1 cellular context compared by ENCODE assay signal in the genomic region with DNA sequence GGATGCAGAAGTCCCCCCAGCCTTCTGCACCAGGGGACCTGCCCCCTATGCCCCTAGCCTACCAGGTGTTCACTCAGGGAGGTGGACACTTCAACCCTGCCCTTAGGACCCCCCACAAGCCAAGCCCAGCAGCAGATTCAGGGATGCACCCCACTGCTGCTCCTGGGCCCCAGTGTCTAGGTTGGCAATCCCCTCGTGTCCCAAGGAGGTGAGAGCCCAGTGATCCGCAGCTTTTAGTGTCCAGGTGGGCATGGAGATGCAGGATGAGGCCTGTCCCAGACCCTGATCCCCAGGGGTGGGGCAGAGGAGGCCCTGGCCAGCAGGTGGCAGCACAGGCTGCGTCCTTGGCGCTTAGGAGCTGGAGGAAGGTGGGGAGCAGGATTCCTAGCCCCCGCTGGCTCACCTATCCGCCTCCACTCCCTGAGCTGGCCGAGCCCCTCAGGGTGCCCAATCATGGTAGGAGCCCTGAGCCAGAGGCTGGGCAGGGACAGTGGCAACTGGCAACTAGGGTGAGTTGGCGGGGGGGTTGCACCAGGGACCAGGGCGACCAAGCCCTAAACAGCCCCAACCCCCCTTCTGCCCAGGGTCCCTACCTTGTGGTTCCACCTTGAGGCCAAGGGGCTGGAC.
TF ChIP-seq lines count a peak whose summit lies in the region.

No MANE protein-coding gene starts in this region.

TF ChIP-seq in HEK293, 187 proteins besides CTCF, POLR2A, EP300 and RAD21 (continued from another document and continues in another):
- TF ChIP-seq ZBTB44 (tag by site-specific recombination; IDR thresholded peaks at IDR 0.05) (no peak), ZNF792 (tag by site-specific recombination; IDR thresholded peaks at IDR 0.05) (no peak), PATZ1 (tag by site-specific recombination; IDR thresholded peaks at IDR 0.05) (peak; percentile 99), ZIC2 (tag by site-specific recombination; IDR thresholded peaks at IDR 0.05) (peak; percentile 74), ZNF394 (tag by site-specific recombination; IDR thresholded peaks at IDR 0.05; ENCODE audit: borderline replicate concordance) (peak; percentile 18; the same call in 1 of the 2 replicates), ZNF785 (tag by site-specific recombination; IDR thresholded peaks at IDR 0.05) (no peak), GLI2 (tag by site-specific recombination; IDR thresholded peaks at IDR 0.05; ENCODE audit: borderline replicate concordance, low read depth) (no peak), ZBTB8A (tag by site-specific recombination; IDR thresholded peaks at IDR 0.05) (peak; percentile 59), ZNF629 (tag by site-specific recombination; IDR thresholded peaks at IDR 0.05) (no peak), ZNF664 (tag by site-specific recombination; IDR thresholded peaks at IDR 0.05) (no peak), ZNF645 (tag by site-specific recombination; IDR thresholded peaks at IDR 0.05) (no peak), ZNF585B (tag by site-specific recombination; IDR thresholded peaks at IDR 0.05) (no peak), GLI4 (tag by site-specific recombination; IDR thresholded peaks at IDR 0.05) (no peak), BCL6B (tag by site-specific recombination; IDR thresholded peaks at IDR 0.05) (no peak), ZNF555 (tag by site-specific recombination; conservative IDR thresholded peaks at IDR 0.05) (no peak), ZNF214 (tag by site-specific recombination; IDR thresholded peaks at IDR 0.05; ENCODE audit: borderline replicate concordance) (no peak), ZNF843 (tag by site-specific recombination; IDR thresholded peaks at IDR 0.05) (0 out of 2 replicates have a peak, but pooled peaks have one; percentile 43), ZNF211 (tag by site-specific recombination; IDR thresholded peaks at IDR 0.05; ENCODE audit: low read depth) (no peak), AEBP2 (tag by site-specific recombination; IDR thresholded peaks at IDR 0.05; ENCODE audit: borderline replicate concordance) (no peak), ZNF529 (tag by site-specific recombination; IDR thresholded peaks at IDR 0.05; ENCODE audit: insufficient replicate concordance) (no peak), ZNF426 (tag by site-specific recombination; IDR thresholded peaks at IDR 0.05) (no peak), SP3 (tag by site-specific recombination; IDR thresholded peaks at IDR 0.05) (peak; percentile 6; the same call in 1 of the 2 replicates), ZNF202 (tag by site-specific recombination; IDR thresholded peaks at IDR 0.05; ENCODE audit: borderline replicate concordance) (no peak), ZNF221 (tag by site-specific recombination; IDR thresholded peaks at IDR 0.05; ENCODE audit: borderline replicate concordance) (no peak), ZNF239 (tag by site-specific recombination; IDR thresholded peaks at IDR 0.05) (no peak), ZNF404 (tag by site-specific recombination; IDR thresholded peaks at IDR 0.05) (no peak), ZBTB48 (tag by site-specific recombination; IDR thresholded peaks at IDR 0.05) (peak; percentile 99), ZNF416 (tag by site-specific recombination; IDR thresholded peaks at IDR 0.05) (no peak), KLF8 (tag by site-specific recombination; IDR thresholded peaks at IDR 0.05) (peak; percentile 55), ZNF18 (tag by site-specific recombination; IDR thresholded peaks at IDR 0.05) (no peak), ZNF155 (tag by site-specific recombination; IDR thresholded peaks at IDR 0.05) (no peak), ZNF473 (tag by site-specific recombination; IDR thresholded peaks at IDR 0.05) (no peak), ZNF777 (tag by site-specific recombination; IDR thresholded peaks at IDR 0.05; ENCODE audit: borderline replicate concordance) (no peak), ZNF324 (tag by site-specific recombination; IDR thresholded peaks at IDR 0.05) (no peak), TRIM28 (IDR thresholded peaks at IDR 0.05; ENCODE audit: borderline replicate concordance, low read length) (no peak)
- TF ChIP-seq, protein P1, sequence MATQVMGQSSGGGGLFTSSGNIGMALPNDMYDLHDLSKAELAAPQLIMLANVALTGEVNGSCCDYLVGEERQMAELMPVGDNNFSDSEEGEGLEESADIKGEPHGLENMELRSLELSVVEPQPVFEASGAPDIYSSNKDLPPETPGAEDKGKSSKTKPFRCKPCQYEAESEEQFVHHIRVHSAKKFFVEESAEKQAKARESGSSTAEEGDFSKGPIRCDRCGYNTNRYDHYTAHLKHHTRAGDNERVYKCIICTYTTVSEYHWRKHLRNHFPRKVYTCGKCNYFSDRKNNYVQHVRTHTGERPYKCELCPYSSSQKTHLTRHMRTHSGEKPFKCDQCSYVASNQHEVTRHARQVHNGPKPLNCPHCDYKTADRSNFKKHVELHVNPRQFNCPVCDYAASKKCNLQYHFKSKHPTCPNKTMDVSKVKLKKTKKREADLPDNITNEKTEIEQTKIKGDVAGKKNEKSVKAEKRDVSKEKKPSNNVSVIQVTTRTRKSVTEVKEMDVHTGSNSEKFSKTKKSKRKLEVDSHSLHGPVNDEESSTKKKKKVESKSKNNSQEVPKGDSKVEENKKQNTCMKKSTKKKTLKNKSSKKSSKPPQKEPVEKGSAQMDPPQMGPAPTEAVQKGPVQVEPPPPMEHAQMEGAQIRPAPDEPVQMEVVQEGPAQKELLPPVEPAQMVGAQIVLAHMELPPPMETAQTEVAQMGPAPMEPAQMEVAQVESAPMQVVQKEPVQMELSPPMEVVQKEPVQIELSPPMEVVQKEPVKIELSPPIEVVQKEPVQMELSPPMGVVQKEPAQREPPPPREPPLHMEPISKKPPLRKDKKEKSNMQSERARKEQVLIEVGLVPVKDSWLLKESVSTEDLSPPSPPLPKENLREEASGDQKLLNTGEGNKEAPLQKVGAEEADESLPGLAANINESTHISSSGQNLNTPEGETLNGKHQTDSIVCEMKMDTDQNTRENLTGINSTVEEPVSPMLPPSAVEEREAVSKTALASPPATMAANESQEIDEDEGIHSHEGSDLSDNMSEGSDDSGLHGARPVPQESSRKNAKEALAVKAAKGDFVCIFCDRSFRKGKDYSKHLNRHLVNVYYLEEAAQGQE (tag by site-specific recombination; IDR thresholded peaks at IDR 0.05) = 0 out of 2 replicates have a peak, but pooled peaks have one; percentile 24
- TF ChIP-seq, protein P2, sequence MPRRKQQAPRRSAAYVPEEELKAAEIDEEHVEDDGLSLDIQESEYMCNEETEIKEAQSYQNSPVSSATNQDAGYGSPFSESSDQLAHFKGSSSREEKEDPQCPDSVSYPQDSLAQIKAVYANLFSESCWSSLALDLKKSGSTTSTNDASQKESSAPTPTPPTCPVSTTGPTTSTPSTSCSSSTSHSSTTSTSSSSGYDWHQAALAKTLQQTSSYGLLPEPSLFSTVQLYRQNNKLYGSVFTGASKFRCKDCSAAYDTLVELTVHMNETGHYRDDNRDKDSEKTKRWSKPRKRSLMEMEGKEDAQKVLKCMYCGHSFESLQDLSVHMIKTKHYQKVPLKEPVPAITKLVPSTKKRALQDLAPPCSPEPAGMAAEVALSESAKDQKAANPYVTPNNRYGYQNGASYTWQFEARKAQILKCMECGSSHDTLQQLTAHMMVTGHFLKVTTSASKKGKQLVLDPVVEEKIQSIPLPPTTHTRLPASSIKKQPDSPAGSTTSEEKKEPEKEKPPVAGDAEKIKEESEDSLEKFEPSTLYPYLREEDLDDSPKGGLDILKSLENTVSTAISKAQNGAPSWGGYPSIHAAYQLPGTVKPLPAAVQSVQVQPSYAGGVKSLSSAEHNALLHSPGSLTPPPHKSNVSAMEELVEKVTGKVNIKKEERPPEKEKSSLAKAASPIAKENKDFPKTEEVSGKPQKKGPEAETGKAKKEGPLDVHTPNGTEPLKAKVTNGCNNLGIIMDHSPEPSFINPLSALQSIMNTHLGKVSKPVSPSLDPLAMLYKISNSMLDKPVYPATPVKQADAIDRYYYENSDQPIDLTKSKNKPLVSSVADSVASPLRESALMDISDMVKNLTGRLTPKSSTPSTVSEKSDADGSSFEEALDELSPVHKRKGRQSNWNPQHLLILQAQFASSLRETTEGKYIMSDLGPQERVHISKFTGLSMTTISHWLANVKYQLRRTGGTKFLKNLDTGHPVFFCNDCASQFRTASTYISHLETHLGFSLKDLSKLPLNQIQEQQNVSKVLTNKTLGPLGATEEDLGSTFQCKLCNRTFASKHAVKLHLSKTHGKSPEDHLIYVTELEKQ (tag by site-specific recombination; IDR thresholded peaks at IDR 0.05; ENCODE audit: borderline replicate concordance) = no peak
- TF ChIP-seq, protein P3, sequence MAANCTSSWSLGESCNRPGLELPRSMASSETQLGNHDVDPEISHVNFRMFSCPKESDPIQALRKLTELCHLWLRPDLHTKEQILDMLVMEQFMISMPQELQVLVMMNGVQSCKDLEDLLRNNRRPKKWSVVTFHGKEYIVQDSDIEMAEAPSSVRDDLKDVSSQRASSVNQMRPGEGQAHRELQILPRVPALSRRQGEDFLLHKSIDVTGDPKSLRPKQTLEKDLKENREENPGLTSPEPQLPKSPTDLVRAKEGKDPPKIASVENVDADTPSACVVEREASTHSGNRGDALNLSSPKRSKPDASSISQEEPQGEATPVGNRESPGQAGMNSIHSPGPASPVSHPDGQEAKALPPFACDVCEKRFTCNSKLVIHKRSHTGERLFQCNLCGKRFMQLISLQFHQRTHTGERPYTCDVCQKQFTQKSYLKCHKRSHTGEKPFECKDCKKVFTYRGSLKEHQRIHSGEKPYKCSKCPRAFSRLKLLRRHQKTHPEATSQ (tag by site-specific recombination; IDR thresholded peaks at IDR 0.05) = no peak
- TF ChIP-seq, protein P4, sequence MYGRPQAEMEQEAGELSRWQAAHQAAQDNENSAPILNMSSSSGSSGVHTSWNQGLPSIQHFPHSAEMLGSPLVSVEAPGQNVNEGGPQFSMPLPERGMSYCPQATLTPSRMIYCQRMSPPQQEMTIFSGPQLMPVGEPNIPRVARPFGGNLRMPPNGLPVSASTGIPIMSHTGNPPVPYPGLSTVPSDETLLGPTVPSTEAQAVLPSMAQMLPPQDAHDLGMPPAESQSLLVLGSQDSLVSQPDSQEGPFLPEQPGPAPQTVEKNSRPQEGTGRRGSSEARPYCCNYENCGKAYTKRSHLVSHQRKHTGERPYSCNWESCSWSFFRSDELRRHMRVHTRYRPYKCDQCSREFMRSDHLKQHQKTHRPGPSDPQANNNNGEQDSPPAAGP (tag by site-specific recombination; IDR thresholded peaks at IDR 0.05) = no peak
